17 cellular contexts compared by ENCODE assay signal in the genomic region with DNA sequence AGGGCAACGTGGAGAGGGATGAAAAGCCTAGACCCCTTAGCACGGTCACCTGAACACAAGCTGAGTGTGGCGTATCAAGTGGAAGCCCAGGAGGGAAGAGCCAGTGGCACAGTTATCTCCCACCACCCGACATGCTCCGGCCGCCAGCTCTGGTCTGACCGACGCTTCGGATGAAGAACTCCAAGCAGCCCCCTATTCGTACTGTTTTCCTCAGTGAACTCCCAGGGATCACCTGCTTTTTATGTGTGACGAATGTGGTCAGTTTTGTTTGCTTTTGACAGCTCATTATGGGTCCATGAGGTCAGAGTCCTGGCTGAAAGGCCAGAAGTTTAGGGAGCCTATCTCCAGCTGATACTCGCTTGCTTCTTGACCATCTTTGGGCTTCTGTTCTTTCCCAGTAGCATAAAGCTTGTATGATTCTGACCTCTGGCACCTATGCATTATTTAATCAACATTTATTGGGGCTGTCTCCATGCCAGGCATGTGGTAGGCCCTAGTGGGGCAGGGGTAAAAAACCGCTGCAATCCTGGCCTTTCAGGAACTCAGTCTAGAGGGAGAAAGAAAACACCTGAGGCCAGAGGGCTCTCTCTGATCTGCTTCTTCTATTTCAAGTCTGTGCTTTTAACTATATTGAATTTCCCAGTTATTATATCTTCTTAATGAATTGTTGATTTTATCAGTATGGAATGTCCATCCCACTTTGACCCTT. TPM values are rescaled to one million over a fixed set of nuclear protein-coding genes. Genes with fewer than 3 reads are reported as not detected.
DNase-seq lines count a peak whose midpoint lies in the region; ATAC-seq and TF ChIP-seq lines count a peak whose summit lies in the region.
"Had no signal": no experiment of that assay in that cellular context is flagged by ENCODE, and none has a peak within 500 bp of the region (broad histone marks: within the 10 kb centered on the region; RNA-seq: fewer than 3 reads in every experiment).

No MANE protein-coding gene starts in this region.

- no peak for ATAC-seq in heart right ventricle
- ATAC-seq in Right ventricle myocardium superior (ENCODE audit: poor library complexity), result no peak
- ATAC-seq in lung (ENCODE audit: insufficient read depth, low FRiP score), result no peak
- no peak for ATAC-seq in upper lobe of left lung (ENCODE audit: low FRiP score in 2 of 2)
- no peak for ATAC-seq in HG02840 (IDR thresholded peaks at IDR 0.05; ENCODE audit: low FRiP score, unreplicated experiment)
- ATAC-seq in HG03571 (IDR thresholded peaks at IDR 0.05; ENCODE audit: unreplicated experiment), result no peak
- ATAC-seq: activated naive CD4-positive, alpha-beta T cell treated with anti-CD3 and anti-CD28 coated beads, Interleukin-2, amount 50 U/mL, for 72 hours; activated T-cell treated with anti-CD3 and anti-CD28 coated beads, Interleukin-2, amount 50 U/mL, for 4 hours; naive thymus-derived CD8-positive, alpha-beta T cell had no signal

- no peaks in the 10 kb centered on the region for H3K27me3 ChIP-seq in heart right ventricle
- H3K27me3 ChIP-seq in dorsolateral prefrontal cortex, result no peaks in the 10 kb centered on the region
- no peaks in the 10 kb centered on the region for H3K27me3 ChIP-seq in lung (ENCODE audit: control insufficient read depth, insufficient read depth)
- no peaks in the 10 kb centered on the region for H3K27me3 ChIP-seq in upper lobe of left lung
- H3K27me3 ChIP-seq: Peyer's patch, upper lobe of right lung had no signal

- peak overlapping the region in 9 of 10 donors; percentile 19 to 94 (median 67) for H3K27ac ChIP-seq in heart right ventricle
- H3K27ac ChIP-seq in dorsolateral prefrontal cortex, result peak overlapping the region in 41 of 59 donors; percentile 0 to 90 (median 42)
- peak overlapping the region; percentile 65 to 94 for H3K27ac ChIP-seq in lung (ENCODE audit: low read depth in 1 of 2, low read length in 1 of 2)
- peak overlapping the region; percentile 27 to 92 (median 58) for H3K27ac ChIP-seq in upper lobe of left lung
- H3K27ac ChIP-seq: upper lobe of right lung had no signal

- TF ChIP-seq CTCF in heart right ventricle (IDR thresholded peaks at IDR 0.05) (no peak), dorsolateral prefrontal cortex (IDR thresholded peaks at IDR 0.05 in 54 of 56, conservative IDR thresholded peaks at IDR 0.05 in 2 of 56; ENCODE audit: low read depth in 1 of 56, partially characterized antibody in 56 of 56) (no peak), lung (IDR thresholded peaks at IDR 0.05; ENCODE audit: control extremely low read depth, extremely low read depth) (no peak), upper lobe of left lung (IDR thresholded peaks at IDR 0.05) (no peak)

- WGBS in heart right ventricle, 2 donors, result 89 to 91% methylated on average over 13 of the region's 13 CpGs
- WGBS in lung, 2 donors, result 89 to 96% methylated on average over 13 of the region's 13 CpGs
- WGBS in upper lobe of left lung, 2 donors, result 92 to 95% methylated on average over 13 of the region's 13 CpGs

- no peak for DNase-seq in heart right ventricle
- DNase-seq in Right ventricle myocardium superior, result no peak
- DNase-seq in dorsolateral prefrontal cortex, result no peak
- no peak for DNase-seq in lung (ENCODE audit: low spot score)
- no peak for DNase-seq in upper lobe of left lung
- no peak for DNase-seq in C1 segment of cervical spinal cord (lab: John Stamatoyannopoulos, UW)
- DNase-seq: activated T-cell treated with anti-CD3 and anti-CD28 coated beads, Interleukin-2, amount 50 U/mL, for 4 hours; CD4-positive, alpha-beta T cell; naive thymus-derived CD8-positive, alpha-beta T cell; NCI-H1417; stimulated activated CD4-positive, alpha-beta T cell treated with anti-CD3 and anti-CD28 coated beads, Interleukin-15, amount 100 ng/mL, for 24 hours; stimulated activated naive CD4-positive, alpha-beta T cell; upper lobe of right lung had no signal

- intact Hi-C loops in heart right ventricle (cut with DNase I) (loop anchor here in 3 of 10 donors (5.0 to 10.0 kb wide), 4 partner anchors 146 to 656 kb away; a partner anchor contains a TSS), Right ventricle myocardium superior (cut with DNase I) (loop anchor here (10.0 kb wide), 1 partner anchor 656 kb away; a partner anchor contains a TSS), dorsolateral prefrontal cortex (cut with DNase I) (no loop called here)

- no peak overlapping the region for H3K4me3 ChIP-seq in heart right ventricle
- no peak overlapping the region for H3K4me3 ChIP-seq in dorsolateral prefrontal cortex
- H3K4me3 ChIP-seq in lung, result no peak overlapping the region
- no peak overlapping the region for H3K4me3 ChIP-seq in upper lobe of left lung
- H3K4me3 ChIP-seq: Peyer's patch, upper lobe of right lung had no signal

- peaks cover 12 to 44% (median 38%) of the 10 kb centered on the region in 9 donors for H3K4me1 ChIP-seq in heart right ventricle
- peaks cover 11 to 23% of the 10 kb centered on the region in 2 donors for H3K4me1 ChIP-seq in lung (ENCODE audit: control insufficient read depth in 2 of 2, insufficient read depth in 2 of 2, low read length in 2 of 2)
- H3K4me1 ChIP-seq in upper lobe of left lung, result peaks cover 19 to 36% (median 25%) of the 10 kb centered on the region in 4 donors

- no peak for TF ChIP-seq EP300 in upper lobe of left lung (IDR thresholded peaks at IDR 0.05)

- H3K36me3 ChIP-seq in heart right ventricle (no peaks in the 10 kb centered on the region), lung (ENCODE audit: control insufficient read depth in 2 of 2, insufficient read depth in 2 of 2, low read length in 2 of 2) (no peaks in the 10 kb centered on the region), upper lobe of left lung (no peaks in the 10 kb centered on the region)
- H3K36me3 ChIP-seq: Peyer's patch, upper lobe of right lung had no signal

- H3K9me3 ChIP-seq in heart right ventricle, result peaks cover 0 to 9% (median 0%) of the 10 kb centered on the region in 11 donors
- no peaks in the 10 kb centered on the region for H3K9me3 ChIP-seq in lung (ENCODE audit: control insufficient read depth in 2 of 2, insufficient read depth in 1 of 2, low read length in 1 of 2)
- H3K9me3 ChIP-seq in upper lobe of left lung, result no peaks in the 10 kb centered on the region
- H3K9me3 ChIP-seq: Peyer's patch, upper lobe of right lung had no signal

- TF ChIP-seq POLR2A in upper lobe of left lung (IDR thresholded peaks at IDR 0.05), result no peak

RNA-seq across cellular contexts. Expression of a gene that starts 33.0 kb away (rescaled TPM):
- total RNA-seq in heart right ventricle (100 to 1,000 TPM; 170 to 416 (median 253) TPM), Right ventricle myocardium superior (356 TPM), dorsolateral prefrontal cortex (100 to 1,000 TPM in 5 of 120 experiments, 10 to 100 TPM in 115; 40.3 to 106 (median 70.5) TPM), lung (100 to 1,000 TPM in 1 of 2 donors, 10 to 100 TPM in 1; 59.9 to 174 TPM), upper lobe of left lung (100 to 1,000 TPM in 2 of 6 donors, 10 to 100 TPM in 4; 54.5 to 122 (median 72.4) TPM)
- polyA plus RNA-seq in heart right ventricle (100 to 1,000 TPM; 123 to 661 TPM), lung (100 to 1,000 TPM in 1 of 2 donors, 10 to 100 TPM in 1; 92.4 to 153 TPM)
